19 cellular contexts compared by ENCODE assay signal in genomic region chr4:168380290-168380689, GRCh38.
"Had no signal": no experiment of that assay in that cellular context is flagged by ENCODE, and none has a peak within 500 bp of the region (broad histone marks: within the 10 kb centered on the region; RNA-seq: fewer than 3 reads in every experiment).

No MANE protein-coding gene starts in this region.

- H3K4me3 Mint-ChIP-seq: activated CD4-positive, alpha-beta memory T cell treated with anti-CD3 and anti-CD28 coated beads for 36 hours; activated CD8-positive, alpha-beta memory T cell treated with anti-CD3 and anti-CD28 coated beads, Interleukin-2, amount 10 ng/mL, durations not matched to agents 7 days and 5 days; brain; neural crest cell; stimulated activated naive B cell treated with anti-CD40 and anti-IgM and Interleukin-4, amounts not matched to agents 10 μg/mL and 1 μg/mL and 100 μg/mL, for 72 hours; T-helper 2 cell treated with Interferon-gamma antibody and Interleukin-4, amounts not matched to agents 5 μg/mL and 100 μg/mL, for 36 hours had no signal

- DNase-seq: activated CD4-positive, alpha-beta memory T cell treated with anti-CD3 and anti-CD28 coated beads for 36 hours; activated CD4-positive, alpha-beta T cell treated with anti-CD3 and anti-CD28 coated beads for 48 hours; activated CD8-positive, alpha-beta memory T cell treated with anti-CD3 and anti-CD28 coated beads, Interleukin-2, amount 10 ng/mL, durations not matched to agents 7 days and 5 days; activated gamma-delta T cell treated with Interleukin-2 at 50 U/mL for 16 hours; activated T-cell treated with anti-CD3 and anti-CD28 coated beads for 4 hours; aorta; heart left ventricle; left colon; mesenchymal stem cell; occipital lobe; stimulated activated CD4-positive, alpha-beta T cell treated with anti-CD3 and anti-CD28 coated beads, Interleukin-2, amount 100 ng/mL, for 24 hours; stimulated activated naive B cell treated with anti-CD40 and anti-IgM and Interleukin-4, amounts not matched to agents 10 μg/mL and 1 μg/mL and 100 μg/mL, for 72 hours; trophoblast cell; uterus had no signal

- H3K4me3 ChIP-seq: heart left ventricle, uterus had no signal

- H3K27me3 Mint-ChIP-seq: activated CD4-positive, alpha-beta memory T cell treated with anti-CD3 and anti-CD28 coated beads for 36 hours; activated CD8-positive, alpha-beta memory T cell treated with anti-CD3 and anti-CD28 coated beads, Interleukin-2, amount 10 ng/mL, durations not matched to agents 7 days and 5 days; stimulated activated naive B cell treated with anti-CD40 and anti-IgM and Interleukin-4, amounts not matched to agents 10 μg/mL and 1 μg/mL and 100 μg/mL, for 72 hours had no signal

- ATAC-seq: activated CD8-positive, alpha-beta memory T cell treated with anti-CD3 and anti-CD28 coated beads, Interleukin-2, amount 10 ng/mL, durations not matched to agents 7 days and 5 days; activated naive CD4-positive, alpha-beta T cell treated with anti-CD3 and anti-CD28 coated beads, Interleukin-2, amount 50 U/mL, for 72 hours; heart left ventricle; left colon; sciatic nerve had no signal

- H3K27ac Mint-ChIP-seq: activated CD4-positive, alpha-beta memory T cell treated with anti-CD3 and anti-CD28 coated beads for 36 hours; activated CD8-positive, alpha-beta memory T cell treated with anti-CD3 and anti-CD28 coated beads, Interleukin-2, amount 10 ng/mL, durations not matched to agents 7 days and 5 days; activated naive CD4-positive, alpha-beta T cell treated with anti-CD3 and anti-CD28 coated beads, Interleukin-2, amount 50 U/mL, for 72 hours; brain; stimulated activated naive B cell treated with anti-CD40 and anti-IgM and Interleukin-4, amounts not matched to agents 10 μg/mL and 1 μg/mL and 100 μg/mL, for 72 hours; T-helper 2 cell treated with Interferon-gamma antibody and Interleukin-4, amounts not matched to agents 5 μg/mL and 100 μg/mL, for 36 hours had no signal

- H3K36me3 Mint-ChIP-seq: brain had no signal

- H3K9me3 Mint-ChIP-seq: activated CD4-positive, alpha-beta memory T cell treated with anti-CD3 and anti-CD28 coated beads for 36 hours; activated naive CD4-positive, alpha-beta T cell treated with anti-CD3 and anti-CD28 coated beads, Interleukin-2, amount 50 U/mL, for 72 hours; brain; neural crest cell; T-helper 2 cell treated with Interferon-gamma antibody and Interleukin-4, amounts not matched to agents 5 μg/mL and 100 μg/mL, for 36 hours had no signal

- H3K4me1 Mint-ChIP-seq: activated CD8-positive, alpha-beta memory T cell treated with anti-CD3 and anti-CD28 coated beads, Interleukin-2, amount 10 ng/mL, durations not matched to agents 7 days and 5 days; brain; neural crest cell had no signal
